Comparison of ENCODE assay signal across 1 cellular context in genomic region chr16:69969657-69970056, GRCh38. TPM values are rescaled to one million over a fixed set of nuclear protein-coding genes. Genes with fewer than 3 reads are reported as not detected.
"Had no signal": no experiment of that assay in that cellular context is flagged by ENCODE, and none has a peak within 500 bp of the region (broad histone marks: within the 10 kb centered on the region; RNA-seq: fewer than 3 reads in every experiment).

No MANE protein-coding gene starts in this region.

RNA-seq across cellular contexts. Expression of gene CLEC18A, which starts 18.5 kb away (rescaled TPM):
- total RNA-seq: SJSA1 had no signal
